Comparison of ENCODE assay signal across 1 cellular context in genomic region chr1:58763214-58763613, GRCh38.
TF ChIP-seq lines count a peak whose summit lies in the region.

No MANE protein-coding gene starts in this region.

TF ChIP-seq in HepG2, 621 proteins besides CTCF, POLR2A, EP300 and RAD21 (continued from another document and continues in another):
- TF ChIP-seq AHDC1 (CRISPR knock-in tag; IDR thresholded peaks at IDR 0.05; ENCODE audit: borderline replicate concordance) (peak; percentile 72; the same call in 1 of the 2 replicates), ARID2 (CRISPR knock-in tag; IDR thresholded peaks at IDR 0.05; ENCODE audit: borderline replicate concordance) (no peak), ZSCAN9 (CRISPR knock-in tag; IDR thresholded peaks at IDR 0.05; ENCODE audit: borderline replicate concordance) (no peak), ZBTB25 (CRISPR knock-in tag; IDR thresholded peaks at IDR 0.05) (no peak), ZNF724P (CRISPR knock-in tag; IDR thresholded peaks at IDR 0.05; ENCODE audit: borderline replicate concordance) (no peak), SIX4 (CRISPR knock-in tag; IDR thresholded peaks at IDR 0.05) (no peak), ZNF878 (CRISPR knock-in tag; IDR thresholded peaks at IDR 0.05) (0 out of 2 replicates have a peak, but pooled peaks have one; percentile 61), NFE2 (CRISPR knock-in tag; IDR thresholded peaks at IDR 0.05) (no peak), ZBTB14 (CRISPR knock-in tag; IDR thresholded peaks at IDR 0.05) (no peak), ZNF891 (CRISPR knock-in tag; IDR thresholded peaks at IDR 0.05) (no peak), ZNF775 (CRISPR knock-in tag; IDR thresholded peaks at IDR 0.05; ENCODE audit: borderline replicate concordance) (no peak), E2F2 (CRISPR knock-in tag; IDR thresholded peaks at IDR 0.05; ENCODE audit: borderline replicate concordance) (no peak), ELK4 (CRISPR knock-in tag; IDR thresholded peaks at IDR 0.05; ENCODE audit: borderline replicate concordance) (no peak), SNAPC5 (CRISPR knock-in tag; IDR thresholded peaks at IDR 0.05; ENCODE audit: borderline replicate concordance) (no peak), DRAP1 (CRISPR knock-in tag; IDR thresholded peaks at IDR 0.05) (0 out of 2 replicates have a peak, but pooled peaks have one; percentile 39), MYC (CRISPR knock-in tag; IDR thresholded peaks at IDR 0.05; ENCODE audit: borderline replicate concordance) (no peak), NFAT5 (CRISPR knock-in tag; IDR thresholded peaks at IDR 0.05) (no peak), ZNF841 (CRISPR knock-in tag; IDR thresholded peaks at IDR 0.05; ENCODE audit: borderline replicate concordance) (no peak), HNRNPL (IDR thresholded peaks at IDR 0.05; ENCODE audit: low read depth, low read length) (no peak), MIER2 (CRISPR knock-in tag; IDR thresholded peaks at IDR 0.05) (no peak), SNAI1 (CRISPR knock-in tag; IDR thresholded peaks at IDR 0.05; ENCODE audit: borderline replicate concordance) (no peak), GPBP1L1 (CRISPR knock-in tag; IDR thresholded peaks at IDR 0.05) (no peak), MAFF (IDR thresholded peaks at IDR 0.05; ENCODE audit: low read depth, low read length) (no peak), USF2 (IDR thresholded peaks at IDR 0.05; ENCODE audit: low read depth, low read length) (no peak), USF2 (CRISPR knock-in tag; IDR thresholded peaks at IDR 0.05; ENCODE audit: borderline replicate concordance) (no peak), SUZ12 (IDR thresholded peaks at IDR 0.05; ENCODE audit: low read depth, low read length) (no peak), RXRA (CRISPR knock-in tag; IDR thresholded peaks at IDR 0.05) (no peak; the same call in 1 of the 2 replicates), ZBTB1 (CRISPR knock-in tag; IDR thresholded peaks at IDR 0.05; ENCODE audit: borderline replicate concordance) (no peak), ZNF75D (CRISPR knock-in tag; IDR thresholded peaks at IDR 0.05; ENCODE audit: borderline replicate concordance) (no peak), NFYC (CRISPR knock-in tag; IDR thresholded peaks at IDR 0.05) (no peak), ZBTB34 (CRISPR knock-in tag; IDR thresholded peaks at IDR 0.05) (no peak), TRIM24 (CRISPR knock-in tag; IDR thresholded peaks at IDR 0.05) (no peak), ZSCAN5A (CRISPR knock-in tag; IDR thresholded peaks at IDR 0.05; ENCODE audit: borderline replicate concordance) (no peak)
